ENCODE assay signal across 8 cellular contexts in the genomic region with DNA sequence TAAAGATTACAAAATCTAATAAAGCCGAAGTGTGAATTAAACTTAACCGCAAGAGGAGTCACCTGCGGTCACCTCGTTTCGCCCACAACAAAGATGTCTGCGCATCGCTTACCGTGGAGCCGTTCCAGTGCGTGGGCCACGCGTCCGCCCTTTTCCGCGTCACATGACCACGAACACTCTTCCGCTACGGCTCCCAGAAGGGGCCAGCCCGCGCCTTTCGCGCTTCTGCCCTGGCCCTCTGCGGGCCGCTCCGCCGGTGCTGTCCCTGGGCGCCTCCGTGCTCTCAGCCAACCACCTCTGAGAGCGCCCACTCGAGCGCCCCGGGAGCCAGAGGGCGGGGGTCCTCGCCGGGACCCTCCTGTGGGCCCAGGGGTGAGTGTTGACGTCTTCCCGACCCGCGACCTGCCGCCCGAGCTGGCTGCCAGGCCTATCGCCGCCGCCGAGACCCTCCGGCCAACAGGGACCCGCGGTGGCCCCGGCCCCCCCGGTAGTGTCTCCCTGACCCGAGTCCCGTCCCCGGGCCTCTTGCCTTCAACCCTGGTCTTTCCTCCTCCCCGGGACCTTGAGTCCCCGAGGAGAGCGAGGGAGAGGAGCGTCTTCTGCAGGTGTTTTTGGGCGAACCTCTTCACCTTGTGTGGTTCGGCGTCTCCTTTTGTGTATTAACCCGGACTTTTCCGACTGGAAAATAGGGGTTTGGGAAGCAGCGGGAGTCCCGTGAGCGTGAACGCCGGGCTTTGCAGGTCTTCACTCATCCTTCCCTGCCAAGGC. TPM values are rescaled to one million over a fixed set of nuclear protein-coding genes. Genes with fewer than 3 reads are reported as not detected.
DNase-seq lines count a peak whose midpoint lies in the region; ATAC-seq, FAIRE-seq and TF ChIP-seq lines count a peak whose summit lies in the region.

TSS of gene MFF (plus strand) at position 196 of the 768 bp plus-strand sequence. CDS start 5,415 bp downstream, outside the sequence.

- H3K36me3 ChIP-seq in ES-I3 (ENCODE audit: insufficient read depth, low read length): no peaks in the 10 kb centered on the region

- peak; percentile 23 for TF ChIP-seq CTCF in natural killer cell (IDR thresholded peaks at IDR 0.05)

- peak within 1 kb of the TSS; percentile 82 to 85 for H3K27ac Mint-ChIP-seq in natural killer cell

- DNase-seq in H54 (ENCODE audit: insufficient read length, low spot score): peak; percentile 79
- peak; percentile 95 for DNase-seq in LoVo (ENCODE audit: low spot score)
- DNase-seq in activated T-helper 9 cell treated with anti-CD3 and anti-CD28 coated beads, Interleukin-2, amount 50 U/mL, for 16 hours (ENCODE audit: low read depth): peak; percentile 90
- peak; percentile 90 for DNase-seq in fibroblast of peridontal ligament (ENCODE audit: extremely low read depth)
- DNase-seq in natural killer cell: peak; percentile 93
- peak; percentile 95 for DNase-seq in stimulated activated naive CD4-positive, alpha-beta T cell treated with Interleukin-2 at 50 U/mL for 16 hours (lab: John Stamatoyannopoulos, UW)

- intact Hi-C loops in natural killer cell (cut with micrococcal nuclease): loop anchor here (1.0 to 10.0 kb wide), 3 partner anchors 150 to 534 kb away; partner anchors contain the start of gene AGFG1

- peak; percentile 73 for TF ChIP-seq POLR2A in H54 (IDR thresholded peaks at IDR 0.05; ENCODE audit: low read depth, low read length)
- peak; percentile 86 for TF ChIP-seq POLR2A in Raji (IDR thresholded peaks at IDR 0.05; ENCODE audit: insufficient read depth, low read depth, low read length)

- H3K4me1 Mint-ChIP-seq in natural killer cell: peaks cover 48 to 55% of the 10 kb centered on the region in 2 donors

- H3K27me3 Mint-ChIP-seq in natural killer cell (ENCODE audit: low read depth in 2 of 2): no peaks in the 10 kb centered on the region

- no peaks in the 10 kb centered on the region for H3K36me3 Mint-ChIP-seq in natural killer cell

- no peaks in the 10 kb centered on the region for H3K9me3 Mint-ChIP-seq in natural killer cell

- FAIRE-seq in H54 (lab: Jason Lieb, UNC): peak; percentile 98

- peak within 1 kb of the TSS; percentile 91 for H3K4me3 Mint-ChIP-seq in natural killer cell

- peak within 1 kb of the TSS; percentile 92 for H3K9ac ChIP-seq in ES-I3 (ENCODE audit: low read depth, low read length)

- peak; percentile 95 to 99 (median 97) for ATAC-seq in natural killer cell

- no peaks in the 10 kb centered on the region for H3K9me3 ChIP-seq in ES-I3 (ENCODE audit: control insufficient read depth, insufficient read depth, low read length)

- peaks cover 14% of the 10 kb centered on the region for H3K4me1 ChIP-seq in ES-I3 (ENCODE audit: insufficient read depth, low read length)

RNA-seq across cellular contexts. Expression of gene MFF, which starts in this region (rescaled TPM):
- 10 to 100 TPM; 57.7 to 60.8 (median 59.8) TPM for total RNA-seq in natural killer cell

Comparison
In these comparisons a context has a peak if more than half of its experiments do, and no peak if none do; other contexts are left out.
1. Peak in every context shown above with its lines: DNase-seq and ATAC-seq.